Comparison of ENCODE assay signal across 15 cellular contexts in the genomic region with DNA sequence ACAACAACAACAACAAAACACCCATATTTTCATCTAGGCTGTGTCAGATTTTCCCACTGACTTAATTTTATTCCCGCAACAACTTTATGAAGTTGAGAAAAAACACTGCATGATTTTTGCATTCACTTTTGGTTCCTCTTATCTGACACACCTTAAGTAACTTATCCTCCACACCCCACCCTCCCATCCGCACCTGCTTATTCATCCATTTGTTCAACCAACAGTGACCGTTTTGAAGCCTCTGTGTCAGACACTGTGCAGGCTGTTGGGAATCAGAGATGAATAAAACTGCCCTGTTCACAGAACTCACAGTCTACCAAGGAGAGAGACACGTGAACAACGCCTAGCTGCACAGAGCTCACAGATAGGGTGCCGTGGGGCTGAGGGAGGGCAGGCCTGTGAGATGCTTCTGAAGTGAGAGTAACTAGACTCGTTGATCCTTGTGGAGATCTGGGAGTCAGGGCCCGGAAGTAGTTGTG.
DNase-seq lines count a peak whose midpoint lies in the region; ATAC-seq and FAIRE-seq lines count a peak whose summit lies in the region.
"Had no signal": no experiment of that assay in that cellular context is flagged by ENCODE, and none has a peak within 500 bp of the region (broad histone marks: within the 10 kb centered on the region; RNA-seq: fewer than 3 reads in every experiment).

No MANE protein-coding gene starts in this region.

- H3K4me1 Mint-ChIP-seq in stimulated activated effector memory CD8-positive, alpha-beta T cell treated with anti-CD3 and anti-CD28 coated beads, Interleukin-12 subunit alpha, Interleukin-12 subunit beta, amount 100 ng/mL, for 72 hours = peaks cover 53% of the 10 kb centered on the region

- no peak overlapping the region for H3K4me3 Mint-ChIP-seq in stimulated activated effector memory CD8-positive, alpha-beta T cell treated with anti-CD3 and anti-CD28 coated beads, Interleukin-12 subunit alpha, Interleukin-12 subunit beta, amount 100 ng/mL, for 72 hours

- H3K9me3 Mint-ChIP-seq in stimulated activated effector memory CD8-positive, alpha-beta T cell treated with anti-CD3 and anti-CD28 coated beads, Interleukin-12 subunit alpha, Interleukin-12 subunit beta, amount 100 ng/mL, for 72 hours = no peaks in the 10 kb centered on the region

- H3K36me3 Mint-ChIP-seq in stimulated activated effector memory CD8-positive, alpha-beta T cell treated with anti-CD3 and anti-CD28 coated beads, Interleukin-12 subunit alpha, Interleukin-12 subunit beta, amount 100 ng/mL, for 72 hours = peaks cover 5% of the 10 kb centered on the region

- DNase-seq in GM18507 (ENCODE audit: extremely low spot score, insufficient read length, low read depth) = no peak
- peak; percentile 32 for DNase-seq in cerebellar cortex (ENCODE audit: low spot score)
- DNase-seq in stimulated activated effector memory CD8-positive, alpha-beta T cell treated with anti-CD3 and anti-CD28 coated beads, Interleukin-12 subunit alpha, Interleukin-12 subunit beta, amount 100 ng/mL, for 72 hours (ENCODE audit: low spot score in 2 of 2) = no peak
- DNase-seq in NCI-H2029 treated with DMSO at 0.1 percent for 48 hours (lab: John Stamatoyannopoulos, UW) = no peak
- DNase-seq in NK-92 (lab: John Stamatoyannopoulos, UW; ENCODE audit: unreplicated experiment) = no peak
- no peak for DNase-seq in NCI-H345 treated with DMSO at 0.1 percent for 48 hours (lab: John Stamatoyannopoulos, UW; ENCODE audit: unreplicated experiment)
- DNase-seq in HCEC 1CT = no peak
- DNase-seq: amygdala; COR-L47; effector CD8-positive, alpha-beta T cell; mesendoderm; retina; trophoblast cell had no signal

- peak overlapping the region; percentile 68 for H3K27ac Mint-ChIP-seq in stimulated activated effector memory CD8-positive, alpha-beta T cell treated with anti-CD3 and anti-CD28 coated beads, Interleukin-12 subunit alpha, Interleukin-12 subunit beta, amount 100 ng/mL, for 72 hours

- peak; percentile 84 for FAIRE-seq in GM18507 (lab: Jason Lieb, UNC)
- FAIRE-seq: TTC549 had no signal

- ATAC-seq in HG03159 (IDR thresholded peaks at IDR 0.05; ENCODE audit: unreplicated experiment) = peak; percentile 58
- ATAC-seq in stimulated activated effector memory CD8-positive, alpha-beta T cell treated with anti-CD3 and anti-CD28 coated beads, Interleukin-12 subunit alpha, Interleukin-12 subunit beta, amount 100 ng/mL, for 72 hours = no peak
